Comparison of ENCODE assay signal across 12 cellular contexts in genomic region chr5:1709186-1709803, GRCh38.
DNase-seq lines count a peak whose midpoint lies in the region; ATAC-seq lines count a peak whose summit lies in the region.
"Had no signal": no experiment of that assay in that cellular context is flagged by ENCODE, and none has a peak within 500 bp of the region (broad histone marks: within the 10 kb centered on the region; RNA-seq: fewer than 3 reads in every experiment).

No MANE protein-coding gene starts in this region.

- no peaks in the 10 kb centered on the region for H3K36me3 Mint-ChIP-seq in activated T-cell treated with anti-CD3 and anti-CD28 coated beads, Interleukin-2, amount 50 U/mL, for 72 hours (ENCODE audit: insufficient read depth in 2 of 2)
- H3K36me3 Mint-ChIP-seq in activated T-helper 17 cell treated with anti-CD3 and anti-CD28 coated beads, Interleukin-2, amount 50 U/mL, for 72 hours (ENCODE audit: low read depth): no peaks in the 10 kb centered on the region

- H3K27ac ChIP-seq in thymus (ENCODE audit: low read depth): peak overlapping the region; percentile 15
- H3K27ac ChIP-seq: gastrocnemius medialis, upper lobe of left lung had no signal

- peaks cover 11% of the 10 kb centered on the region for H3K4me1 Mint-ChIP-seq in activated T-cell treated with anti-CD3 and anti-CD28 coated beads, Interleukin-2, amount 50 U/mL, for 72 hours (ENCODE audit: low read depth)
- H3K4me1 Mint-ChIP-seq in activated T-helper 17 cell treated with anti-CD3 and anti-CD28 coated beads, Interleukin-2, amount 50 U/mL, for 72 hours: peaks cover 6% of the 10 kb centered on the region

- 54% methylated on average over 15 of the region's 15 CpGs for WGBS in thymus

- no peaks in the 10 kb centered on the region for H3K36me3 ChIP-seq in thymus (ENCODE audit: control insufficient read depth, insufficient read depth)
- H3K36me3 ChIP-seq: gastrocnemius medialis, upper lobe of left lung had no signal

- H3K9me3 ChIP-seq in thymus (ENCODE audit: control insufficient read depth): no peaks in the 10 kb centered on the region
- H3K9me3 ChIP-seq: gastrocnemius medialis, upper lobe of left lung had no signal

- no peak overlapping the region for H3K27ac Mint-ChIP-seq in activated T-cell treated with anti-CD3 and anti-CD28 coated beads, Interleukin-2, amount 50 U/mL, for 72 hours
- no peak overlapping the region for H3K27ac Mint-ChIP-seq in activated T-helper 17 cell treated with anti-CD3 and anti-CD28 coated beads, Interleukin-2, amount 50 U/mL, for 72 hours

- H3K4me3 ChIP-seq in thymus (ENCODE audit: low read length): no peak overlapping the region
- H3K4me3 ChIP-seq: gastrocnemius medialis, upper lobe of left lung had no signal

- ATAC-seq in activated T-cell treated with anti-CD3 and anti-CD28 coated beads, Interleukin-2, amount 50 U/mL, for 72 hours (replicated peaks in 1 of 2): no peak
- ATAC-seq in activated T-helper 17 cell treated with anti-CD3 and anti-CD28 coated beads, Interleukin-2, amount 50 U/mL, for 72 hours (replicated peaks): no peak
- ATAC-seq: gastrocnemius medialis, sciatic nerve had no signal

- peak overlapping the region; percentile 63 to 73 for H3K4me3 Mint-ChIP-seq in activated T-cell treated with anti-CD3 and anti-CD28 coated beads, Interleukin-2, amount 50 U/mL, for 72 hours
- H3K4me3 Mint-ChIP-seq in activated T-helper 17 cell treated with anti-CD3 and anti-CD28 coated beads, Interleukin-2, amount 50 U/mL, for 72 hours: peak overlapping the region; percentile 32

- no peaks in the 10 kb centered on the region for H3K4me1 ChIP-seq in thymus (ENCODE audit: control insufficient read depth, insufficient read depth, low read length)
- H3K4me1 ChIP-seq: gastrocnemius medialis, upper lobe of left lung had no signal

- H3K27me3 Mint-ChIP-seq in activated T-cell treated with anti-CD3 and anti-CD28 coated beads, Interleukin-2, amount 50 U/mL, for 72 hours (ENCODE audit: low read depth): peaks cover 13% of the 10 kb centered on the region
- peaks cover 33% of the 10 kb centered on the region for H3K27me3 Mint-ChIP-seq in activated T-helper 17 cell treated with anti-CD3 and anti-CD28 coated beads, Interleukin-2, amount 50 U/mL, for 72 hours

- no peaks in the 10 kb centered on the region for H3K9me3 Mint-ChIP-seq in activated T-cell treated with anti-CD3 and anti-CD28 coated beads, Interleukin-2, amount 50 U/mL, for 72 hours
- no peaks in the 10 kb centered on the region for H3K9me3 Mint-ChIP-seq in activated T-helper 17 cell treated with anti-CD3 and anti-CD28 coated beads, Interleukin-2, amount 50 U/mL, for 72 hours

- H3K27me3 ChIP-seq in thymus (ENCODE audit: control insufficient read depth, insufficient read depth): peaks cover 4% of the 10 kb centered on the region
- H3K27me3 ChIP-seq: upper lobe of left lung had no signal

- DNase-seq in activated T-cell treated with anti-CD3 and anti-CD28 coated beads, Interleukin-2, amount 50 U/mL, for 72 hours: no peak
- DNase-seq in activated T-cell treated with anti-CD3 and anti-CD28 coated beads for 4 hours (no peak), kidney tubule cell (ENCODE audit: low spot score) (peak; percentile 79), AG08395 (ENCODE audit: low spot score) (no peak), NCI-H1092 (lab: John Stamatoyannopoulos, UW) (no peak)
- DNase-seq in stimulated activated CD4-positive, alpha-beta T cell treated with anti-CD3 and anti-CD28 coated beads, Interleukin-1b, Interleukin-23, amount 100 ng/mL, for 48 hours: no peak
- DNase-seq: effector CD4-positive, alpha-beta T cell; gastrocnemius medialis had no signal
